Comparison of ENCODE assay signal across 17 cellular contexts in genomic region chr10:126928252-126928651, GRCh38. TPM values are rescaled to one million over a fixed set of nuclear protein-coding genes. Genes with fewer than 3 reads are reported as not detected.
"Had no signal": no experiment of that assay in that cellular context is flagged by ENCODE, and none has a peak within 500 bp of the region (broad histone marks: within the 10 kb centered on the region; RNA-seq: fewer than 3 reads in every experiment).

No MANE protein-coding gene starts in this region.

- H3K9me3 ChIP-seq: SJSA1 had no signal

- H3K4me3 ChIP-seq: SJSA1 had no signal

- H3K27me3 ChIP-seq: SJSA1 had no signal

- H3K27ac ChIP-seq: SJSA1 had no signal

- DNase-seq: activated CD4-positive, alpha-beta T cell treated with anti-CD3 and anti-CD28 coated beads for 48 hours; activated CD4-positive, alpha-beta T cell treated with anti-CD3 and anti-CD28 coated beads, Interleukin-2, amount 50 U/mL, for 4 hours; activated CD4-positive, CD25-positive, alpha-beta regulatory T cell treated with anti-CD3 and anti-CD28 coated beads, Interleukin-2, amount 50 U/mL, for 72 hours; activated CD8-positive, alpha-beta memory T cell treated with anti-CD3 and anti-CD28 coated beads, Interleukin-2, amount 50 U/mL, for 48 hours; activated CD8-positive, alpha-beta T cell treated with anti-CD3 and anti-CD28 coated beads, Interleukin-2, amount 10 ng/mL, durations not matched to agents 7 days and 5 days; activated T-cell treated with anti-CD3 and anti-CD28 coated beads, Interleukin-2, amount 50 U/mL, for 1 hour; aorta; KG1; NCI-H1048; NCI-H1930; NCI-H2171; NCI-H2227 treated with DMSO at 0.1 percent for 48 hours; NCI-H446 treated with DMSO at 0.1 percent for 48 hours; NCI-H524 treated with DMSO at 0.1 percent for 48 hours; NCI-H748 treated with DMSO at 0.1 percent for 48 hours had no signal

RNA-seq across cellular contexts. Expression of gene DOCK1, which starts 23.0 kb away (rescaled TPM):
- total RNA-seq: activated CD8-positive, alpha-beta T cell treated with anti-CD3 and anti-CD28 coated beads, Interleukin-2, amount 10 ng/mL, durations not matched to agents 7 days and 5 days; OCI-LY7 had no signal
